In the genomic region with DNA sequence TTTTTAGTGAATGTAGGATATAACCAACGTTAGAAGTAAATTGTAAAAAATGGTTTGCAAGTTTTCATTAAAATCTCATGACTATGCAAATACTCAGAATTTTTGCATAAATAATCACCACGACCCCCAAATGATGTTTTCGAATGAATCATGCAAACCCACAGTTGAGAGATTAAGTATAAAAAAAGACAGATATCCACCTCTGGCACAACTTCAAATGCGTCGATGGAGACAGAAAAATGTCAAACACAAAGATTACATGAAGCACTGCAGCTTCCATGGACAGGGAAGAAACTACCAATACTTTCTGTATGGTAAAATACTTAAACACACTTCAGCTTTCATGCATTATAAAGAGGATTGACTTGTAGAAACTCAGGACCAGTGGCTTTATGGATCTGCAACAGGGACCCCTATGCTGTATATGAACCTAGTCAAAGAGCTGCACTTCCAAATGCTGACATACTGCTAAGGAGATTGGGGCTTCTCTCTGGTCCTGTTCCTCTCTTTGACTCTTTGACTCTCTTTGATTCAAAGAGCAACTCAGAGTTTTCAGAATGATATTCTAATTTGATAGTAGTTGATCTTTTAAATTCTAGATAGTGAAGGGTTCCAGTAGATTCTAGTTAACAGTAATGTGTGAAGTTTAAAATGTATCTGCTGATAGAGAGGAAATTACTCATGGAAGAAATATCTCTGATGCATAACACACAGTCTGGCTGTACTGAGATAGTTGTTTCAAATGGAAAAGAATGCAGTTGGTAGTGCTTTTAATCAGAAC, we compare ENCODE assay signal across 12 cellular contexts.
A peak's percentile ranks its signal among the peaks of the same experiment; 100 is the strongest.
DNase-seq lines count a peak whose midpoint lies in the region; ATAC-seq, FAIRE-seq and TF ChIP-seq lines count a peak whose summit lies in the region.
"Had no signal": no experiment of that assay in that cellular context is flagged by ENCODE, and none has a peak within 500 bp of the region (broad histone marks: within the 10 kb centered on the region; RNA-seq: fewer than 3 reads in every experiment).

No MANE protein-coding gene starts in this region.

- DNase-seq in H54 (ENCODE audit: insufficient read length, low spot score) (no peak), astrocyte of the cerebellum (ENCODE audit: low read depth) (peak; percentile 33), hepatocyte (ENCODE audit: low spot score) (no peak), D341Med (ENCODE audit: low spot score) (no peak), NCI-H524 treated with DMSO at 0.1 percent for 48 hours (lab: John Stamatoyannopoulos, UW) (no peak), HAP-1 (ENCODE audit: low spot score in 2 of 2) (no peak)
- DNase-seq: activated effector memory CD4-positive, alpha-beta T cell treated with Interleukin-2 at 50 U/mL for 16 hours; CD8-positive, alpha-beta memory T cell; left ventricle myocardium superior; NCI-H1105 treated with DMSO at 0.1 percent for 48 hours had no signal

- H3K36me3 ChIP-seq in hepatocyte (replicated peaks; ENCODE audit: insufficient read depth, low read depth), result no peaks in the 10 kb centered on the region
- H3K36me3 ChIP-seq in HAP-1 (replicated peaks), result no peaks in the 10 kb centered on the region

- no peak for TF ChIP-seq POLR2A in H54 (IDR thresholded peaks at IDR 0.05; ENCODE audit: low read depth, low read length)

- ATAC-seq in GM21367 (IDR thresholded peaks at IDR 0.05; ENCODE audit: unreplicated experiment), result no peak
- ATAC-seq: left ventricle myocardium superior had no signal

- H3K27ac ChIP-seq in hepatocyte, result peak overlapping the region; percentile 54

- H2AFZ ChIP-seq in hepatocyte, result no peak overlapping the region

- H3K4me2 ChIP-seq in hepatocyte, result peak overlapping the region; percentile 20

- H3K9me2 ChIP-seq in hepatocyte (replicated peaks; ENCODE audit: insufficient read depth), result no peaks in the 10 kb centered on the region

- peak; percentile 6 for FAIRE-seq in A204.1 (lab: Jason Lieb, UNC)
- peak; percentile 90 for FAIRE-seq in H54 (lab: Jason Lieb, UNC)

- no peak for TF ChIP-seq CTCF in astrocyte of the cerebellum (IDR thresholded peaks at IDR 0.05; ENCODE audit: low read depth, low read length, missing control alignments)
- no peak for TF ChIP-seq CTCF in hepatocyte (IDR thresholded peaks at IDR 0.05; ENCODE audit: poor library complexity)

- H3K4me1 ChIP-seq in hepatocyte (ENCODE audit: insufficient read depth), result peaks cover 3% of the 10 kb centered on the region
- no peaks in the 10 kb centered on the region for H3K4me1 ChIP-seq in HAP-1

- 65% methylated on average over 5 of the region's 5 CpGs for whole genome bisulfite sequencing in hepatocyte (ENCODE audit: low lambda C conversion rate, missing lambda C conversion rate)

- H4K20me1 ChIP-seq in hepatocyte (ENCODE audit: insufficient read depth, poor library complexity, severe bottlenecking), result no peaks in the 10 kb centered on the region

- in situ Hi-C loops in astrocyte of the cerebellum (cut with HindIII; ENCODE audit: low sequenced_read_pairs), result no loop called here
- in situ Hi-C loops in HAP-1 (cut with MboI; ENCODE audit: low sequenced_read_pairs), result no loop called here

- H3K27me3 ChIP-seq in hepatocyte, result no peaks in the 10 kb centered on the region
- H3K27me3 ChIP-seq in HAP-1 (ENCODE audit: low read depth), result no peaks in the 10 kb centered on the region

- H3K79me2 ChIP-seq in hepatocyte, result no peaks in the 10 kb centered on the region

- H3K4me3 ChIP-seq in astrocyte of the cerebellum (ENCODE audit: low read depth, low read length), result no peak overlapping the region
- H3K4me3 ChIP-seq in hepatocyte, result no peak overlapping the region
- H3K4me3 ChIP-seq in HAP-1, result no peak overlapping the region

- H3K9me3 ChIP-seq in hepatocyte (ENCODE audit: low read depth) (no peaks in the 10 kb centered on the region), HAP-1 (no peaks in the 10 kb centered on the region)
